Comparison of ENCODE assay signal across 10 cellular contexts in genomic region chr19:3576696-3577443, GRCh38. TPM values are rescaled to one million over a fixed set of nuclear protein-coding genes. Genes with fewer than 3 reads are reported as not detected.
DNase-seq lines count a peak whose midpoint lies in the region; ATAC-seq, FAIRE-seq and TF ChIP-seq lines count a peak whose summit lies in the region.
"Had no signal": no experiment of that assay in that cellular context is flagged by ENCODE, and none has a peak within 500 bp of the region (broad histone marks: within the 10 kb centered on the region; RNA-seq: fewer than 3 reads in every experiment).

No MANE protein-coding gene starts in this region.

- peak; percentile 20 for ATAC-seq in K562
- peak; percentile 21 for ATAC-seq in left ventricle myocardium superior
- no peak for ATAC-seq in left lobe of liver
- no peak for ATAC-seq in HG02798 (IDR thresholded peaks at IDR 0.05; ENCODE audit: poor library complexity, unreplicated experiment)

- H3K9ac ChIP-seq in K562 (ENCODE audit: insufficient read depth in 1 of 2, low read depth in 2 of 2, low read length in 2 of 2), result peak overlapping the region in 1 of 2 experiments; percentile 66; a peak in 2 of 4 replicates

- H3K27me3 ChIP-seq in K562 (ENCODE audit: control insufficient read depth in 2 of 2, insufficient read depth in 2 of 2, low read length in 2 of 2), result no peaks in the 10 kb centered on the region
- H3K27me3 ChIP-seq: MG63 had no signal

- no peak for TF ChIP-seq CTCF in CD14-positive monocyte (IDR thresholded peaks at IDR 0.05)
- no peak for TF ChIP-seq CTCF in K562 (IDR thresholded peaks at IDR 0.05 in 2 of 3, conservative IDR thresholded peaks at IDR 0.05 in 1 of 3; ENCODE audit: insufficient read depth in 2 of 3, low read depth in 1 of 3, low read length in 3 of 3)

- no peak for TF ChIP-seq EP300 in K562 (IDR thresholded peaks at IDR 0.05; ENCODE audit: low read length)

- H4K20me1 ChIP-seq in K562 (replicated peaks; ENCODE audit: control insufficient read depth, insufficient read depth, low read length), result peaks cover 3% of the 10 kb centered on the region; the same call in 1 of the 2 replicates

- peaks cover 5% of the 10 kb centered on the region for H3K9me1 ChIP-seq in K562 (ENCODE audit: control insufficient read depth, insufficient read depth, low read length)

- peak overlapping the region; percentile 79 to 84 for H3K4me3 Mint-ChIP-seq in CD14-positive monocyte
- H3K4me3 Mint-ChIP-seq: CD4-positive, alpha-beta memory T cell had no signal

- CTCF ChIA-PET in K562 (lab: Yijun Ruan, JAX; ENCODE audit: low intra/inter-chr PET ratio), result no interaction called here

- 63% methylated on average over 15 of the region's 78 CpGs for WGBS in K562 (ENCODE audit: insufficient coverage, low coverage, missing lambda C conversion rate)

- DNase-seq in CD14-positive monocyte (ENCODE audit: low spot score), result no peak
- peak; percentile 67 to 91 (median 87) for DNase-seq in K562 (ENCODE audit: extremely low read depth in 1 of 4, low spot score in 3 of 4)
- peak; percentile 82 for DNase-seq in left ventricle myocardium superior
- DNase-seq in posterior cingulate gyrus, result peak; percentile 45 to 97 (median 67)
- no peak for DNase-seq in MV-4-11 (lab: John Stamatoyannopoulos, UW)
- DNase-seq in left lobe of liver (ENCODE audit: low spot score), result no peak
- DNase-seq in H4 (ENCODE audit: low spot score), result no peak
- DNase-seq: CD4-positive, alpha-beta memory T cell; MG63 had no signal

- TF ChIP-seq POLR2A in K562 (conservative IDR thresholded peaks at IDR 0.05), result no peak; the same call in 1 of the 2 replicates

- H3K4me3 ChIP-seq in K562, result peak overlapping the region; percentile 11; the same call in 1 of the 2 replicates
- H3K4me3 ChIP-seq: MG63 had no signal

- POLR2A ChIA-PET in K562 (lab: Yijun Ruan, JAX), result interaction anchor here (0.6 to 1.5 kb wide), 8 partner anchors 9 to 133 kb away, joined by 3 to 7 read pairs (median 4); no protein-coding TSS in a partner anchor

- no peak for FAIRE-seq in K562 (lab: Jason Lieb, UNC)

- H2AFZ ChIP-seq in K562 (ENCODE audit: low read depth, low read length), result no peak overlapping the region

- intact Hi-C loops in CD14-positive monocyte (cut with micrococcal nuclease) (no loop called here), K562 (cut with micrococcal nuclease) (loop anchor here (1.0 kb wide), 1 partner anchor 32 kb away; no protein-coding TSS in a partner anchor), left ventricle myocardium superior (cut with micrococcal nuclease) (no loop called here), posterior cingulate gyrus (cut with DNase I) (no loop called here)

- peaks cover 38 to 81% of the 10 kb centered on the region in 2 experiments for H3K4me1 ChIP-seq in K562 (replicated peaks in 1 of 2; ENCODE audit: control insufficient read depth in 2 of 2, insufficient read depth in 2 of 2, low read length in 2 of 2)

- H3K27ac Mint-ChIP-seq in CD14-positive monocyte, result peak overlapping the region in 2 of 7 donors; percentile 46 to 48
- H3K27ac Mint-ChIP-seq: CD4-positive, alpha-beta memory T cell had no signal

- peaks cover 38% of the 10 kb centered on the region for H3K36me3 ChIP-seq in K562 (ENCODE audit: control insufficient read depth, insufficient read depth, low read length)
- H3K36me3 ChIP-seq: MG63 had no signal

- in situ Hi-C loops in K562 (cut with MboI), result no loop called here

- peaks cover 0 to 2% (median 0%) of the 10 kb centered on the region in 3 donors for H3K27me3 Mint-ChIP-seq in CD14-positive monocyte (ENCODE audit: low read depth in 3 of 3)
- H3K27me3 Mint-ChIP-seq: CD4-positive, alpha-beta memory T cell had no signal

- peaks cover 8 to 32% of the 10 kb centered on the region in 2 donors for H3K36me3 Mint-ChIP-seq in CD14-positive monocyte

- H3K9me3 Mint-ChIP-seq in CD14-positive monocyte, result peaks cover 0 to 4% (median 2%) of the 10 kb centered on the region in 7 donors
- H3K9me3 Mint-ChIP-seq: CD4-positive, alpha-beta memory T cell had no signal

- H3K9me3 ChIP-seq in K562 (replicated peaks; ENCODE audit: control insufficient read depth, insufficient read depth, low read depth, low read length), result no peaks in the 10 kb centered on the region
- H3K9me3 ChIP-seq: MG63 had no signal

- H3K4me2 ChIP-seq in K562 (ENCODE audit: insufficient read depth, low read length), result peak overlapping the region; percentile 43

- BruUV-seq in K562 (replicated peaks; lab: Mats Ljungman, UMichigan), result no TSS peak

- peaks cover 20% of the 10 kb centered on the region for H3K79me2 ChIP-seq in K562 (ENCODE audit: control insufficient read depth, insufficient read depth, low read length)

- 0 out of 3 replicates have a peak overlapping the region, but pooled peaks have one; percentile 12 for H3K27ac ChIP-seq in K562 (ENCODE audit: extremely low read depth, low read depth, low read length)

- TF ChIP-seq RAD21 in K562 (CRISPR knock-in tag; conservative IDR thresholded peaks at IDR 0.05 in 1 of 2, IDR thresholded peaks at IDR 0.05 in 1 of 2), result no peak

- peaks cover 37% of the 10 kb centered on the region for H3K4me1 Mint-ChIP-seq in CD14-positive monocyte

RNA-seq across cellular contexts. Expression of gene HMG20B, which starts 4.1 kb away (rescaled TPM):
- polyA plus RNA-seq in CD14-positive monocyte (10 to 100 TPM; 52.4 to 58.8 TPM), K562 (2011; rRNA removed) (47.6 and 54.4 TPM in 2 replicates), K562 (2014; fragmentation: Illumina TruSeq; extraction: Trizol) (25.6 and 53.2 TPM in 2 replicates), K562 (2014; fragmentation: Nextera tagmentation; extraction: Ambion mirVana) (under 1 TPM; 0.35 to 0.78 TPM), K562 (2014; rRNA removed) (159 and 172 TPM in 2 replicates)
- 47.2 and 115 TPM in 2 replicates for total RNA-seq in K562 (2011; cell fraction: chromatin; rRNA removed; ENCODE audit: low replicate concordance)
- total RNA-seq in K562 (2011; cell fraction: nucleolus; rRNA removed), result 85.8 and 97.1 TPM in 2 replicates
- total RNA-seq in K562 (2011; cell fraction: nucleoplasm; rRNA removed), result 68.6 and 70.5 TPM in 2 replicates
- total RNA-seq in K562 (2014; rRNA removed) (137 and 148 TPM in 2 replicates), K562 (2014; rRNA removed; fragmentation: Illumina TruSeq; extraction: Trizol) (18.2 and 18.5 TPM in 2 replicates), K562 (2015; rRNA removed; fragmentation: Illumina TruSeq; extraction: Trizol) (37.6 and 38.6 TPM in 2 replicates), K562 (2021) (122 and 125 TPM in 2 replicates), left ventricle myocardium superior (36.9 TPM), left lobe of liver (44.2 TPM)
- polyA plus RNA-seq in K562 (2011; cell fraction: cytosol; rRNA removed), result 49.5 and 107 TPM in 2 replicates
- polyA plus RNA-seq in K562 (2011; cell fraction: nucleus; rRNA removed), result 169 and 253 TPM in 2 replicates
- polyA plus RNA-seq in K562 (2012), result 75.9 and 122 TPM in 2 replicates
- 8.0 and 11.1 TPM in 2 replicates for polyA minus RNA-seq in K562 (2011; rRNA and poly(A)+ RNA removed)
- 24.4 and 30.8 TPM in 2 replicates for polyA minus RNA-seq in K562 (2011; cell fraction: cytosol; rRNA and poly(A)+ RNA removed)
- polyA minus RNA-seq in K562 (2011; cell fraction: nucleus; rRNA and poly(A)+ RNA removed), result 24.4 and 30.4 TPM in 2 replicates
- 72.2 and 90.8 TPM in 2 replicates for total RNA-seq in H4 (2014; rRNA removed; shearing (Covaris generic))

RNA-seq across cellular contexts. Expression of gene GIPC3, which starts 8.4 kb away (rescaled TPM):
- polyA plus RNA-seq in CD14-positive monocyte, result under 1 TPM in 1 of 2 donors, not detected in 1; 0.03 TPM
- total RNA-seq in K562 (2011; cell fraction: chromatin; rRNA removed; ENCODE audit: low replicate concordance), result 2.6 and 7.5 TPM in 2 replicates
- 3.8 and 5.5 TPM in 2 replicates for total RNA-seq in K562 (2011; cell fraction: nucleolus; rRNA removed)
- 3.2 and 4.0 TPM in 2 replicates for total RNA-seq in K562 (2011; cell fraction: nucleoplasm; rRNA removed)
- total RNA-seq in K562 (2014; rRNA removed), result 0.54 and 1.2 TPM in 2 replicates
- total RNA-seq in K562 (2014; rRNA removed; fragmentation: Illumina TruSeq; extraction: Trizol), result 0.83 and 0.91 TPM in 2 replicates
- 0.98 and 1.0 TPM in 2 replicates for total RNA-seq in K562 (2015; rRNA removed; fragmentation: Illumina TruSeq; extraction: Trizol)
- total RNA-seq in K562 (2021), result 3.3 and 3.9 TPM in 2 replicates
- polyA plus RNA-seq in K562 (2011; rRNA removed), result 2.5 and 3.1 TPM in 2 replicates
- polyA plus RNA-seq in K562 (2011; cell fraction: cytosol; rRNA removed), result 3.0 and 4.9 TPM in 2 replicates
- polyA plus RNA-seq in K562 (2011; cell fraction: nucleus; rRNA removed), result 5.3 and 8.9 TPM in 2 replicates
- polyA plus RNA-seq in K562 (2012), result 3.6 and 14.1 TPM in 2 replicates
- polyA plus RNA-seq in K562 (2014; fragmentation: Illumina TruSeq; extraction: Trizol), result 3.0 and 3.6 TPM in 2 replicates
- polyA plus RNA-seq in K562 (2014; fragmentation: Nextera tagmentation; extraction: Ambion mirVana), result under 1 TPM in 1 of 2 experiments, not detected in 1; 0.03 TPM
- polyA plus RNA-seq in K562 (2014; rRNA removed), result 1.9 and 2.3 TPM in 2 replicates
- polyA minus RNA-seq in K562 (2011; rRNA and poly(A)+ RNA removed), result 2.0 and 3.2 TPM in 2 replicates
- polyA minus RNA-seq in K562 (2011; cell fraction: cytosol; rRNA and poly(A)+ RNA removed), result 5.9 and 6.7 TPM in 2 replicates
- polyA minus RNA-seq in K562 (2011; cell fraction: nucleus; rRNA and poly(A)+ RNA removed), result 1.6 and 2.1 TPM in 2 replicates
- 1.9 TPM for total RNA-seq in left ventricle myocardium superior
- 0.75 TPM for total RNA-seq in left lobe of liver
- not detected in 2 replicates for total RNA-seq in H4 (2014; rRNA removed; shearing (Covaris generic))

RNA-seq across cellular contexts. Expression of gene MFSD12, which starts 19.5 kb away (rescaled TPM):
- polyA plus RNA-seq in CD14-positive monocyte (10 to 100 TPM; 47.9 to 55.5 TPM), K562 (2011; rRNA removed) (31.8 and 53.9 TPM in 2 replicates), K562 (2014; fragmentation: Illumina TruSeq; extraction: Trizol) (28.2 and 63.0 TPM in 2 replicates), K562 (2014; fragmentation: Nextera tagmentation; extraction: Ambion mirVana) (1 to 10 TPM in 1 of 2 experiments, under 1 TPM in 1; 0.69 to 1.7 TPM), K562 (2014; rRNA removed) (79.9 and 80.7 TPM in 2 replicates)
- 80.9 and 267 TPM in 2 replicates for total RNA-seq in K562 (2011; cell fraction: chromatin; rRNA removed; ENCODE audit: low replicate concordance)
- 253 and 311 TPM in 2 replicates for total RNA-seq in K562 (2011; cell fraction: nucleolus; rRNA removed)
- 151 and 160 TPM in 2 replicates for total RNA-seq in K562 (2011; cell fraction: nucleoplasm; rRNA removed)
- total RNA-seq in K562 (2014; rRNA removed) (99.9 and 103 TPM in 2 replicates), K562 (2014; rRNA removed; fragmentation: Illumina TruSeq; extraction: Trizol) (18.8 and 21.5 TPM in 2 replicates), K562 (2015; rRNA removed; fragmentation: Illumina TruSeq; extraction: Trizol) (34.8 and 40.7 TPM in 2 replicates), K562 (2021) (110 and 112 TPM in 2 replicates), left ventricle myocardium superior (21.8 TPM), left lobe of liver (33.9 TPM)
- polyA plus RNA-seq in K562 (2011; cell fraction: cytosol; rRNA removed), result 48.2 and 140 TPM in 2 replicates
- polyA plus RNA-seq in K562 (2011; cell fraction: nucleus; rRNA removed), result 127 and 224 TPM in 2 replicates
- 63.5 and 81.8 TPM in 2 replicates for polyA plus RNA-seq in K562 (2012)
- 19.6 and 27.4 TPM in 2 replicates for polyA minus RNA-seq in K562 (2011; rRNA and poly(A)+ RNA removed)
- 64.0 and 66.5 TPM in 2 replicates for polyA minus RNA-seq in K562 (2011; cell fraction: cytosol; rRNA and poly(A)+ RNA removed)
- polyA minus RNA-seq in K562 (2011; cell fraction: nucleus; rRNA and poly(A)+ RNA removed), result 38.5 and 38.8 TPM in 2 replicates
- 32.1 and 55.1 TPM in 2 replicates for total RNA-seq in H4 (2014; rRNA removed; shearing (Covaris generic))

RNA-seq across cellular contexts. Expression of gene TBXA2R, which starts 29.8 kb away (rescaled TPM):
- polyA plus RNA-seq in CD14-positive monocyte (under 1 TPM in 1 of 2 donors, not detected in 1; 0.05 TPM), K562 (2011; rRNA removed) (2.9 and 4.4 TPM in 2 replicates), K562 (2014; fragmentation: Illumina TruSeq; extraction: Trizol) (4.3 and 6.7 TPM in 2 replicates), K562 (2014; fragmentation: Nextera tagmentation; extraction: Ambion mirVana) (1 to 10 TPM; 1.5 to 2.6 TPM), K562 (2014; rRNA removed) (5.7 and 6.1 TPM in 2 replicates)
- 10.2 and 37.7 TPM in 2 replicates for total RNA-seq in K562 (2011; cell fraction: chromatin; rRNA removed; ENCODE audit: low replicate concordance)
- 58.8 and 84.5 TPM in 2 replicates for total RNA-seq in K562 (2011; cell fraction: nucleolus; rRNA removed)
- 27.7 and 36.4 TPM in 2 replicates for total RNA-seq in K562 (2011; cell fraction: nucleoplasm; rRNA removed)
- total RNA-seq in K562 (2014; rRNA removed) (2.5 and 5.2 TPM in 2 replicates), K562 (2014; rRNA removed; fragmentation: Illumina TruSeq; extraction: Trizol) (2.3 and 2.8 TPM in 2 replicates), K562 (2015; rRNA removed; fragmentation: Illumina TruSeq; extraction: Trizol) (2.5 and 3.1 TPM in 2 replicates), K562 (2021) (21.0 and 24.0 TPM in 2 replicates), left ventricle myocardium superior (2.0 TPM), left lobe of liver (4.4 TPM)
- polyA plus RNA-seq in K562 (2011; cell fraction: cytosol; rRNA removed), result 4.0 and 21.7 TPM in 2 replicates
- 3.7 and 12.5 TPM in 2 replicates for polyA plus RNA-seq in K562 (2011; cell fraction: nucleus; rRNA removed)
- polyA plus RNA-seq in K562 (2012), result 11.5 and 11.6 TPM in 2 replicates
- polyA minus RNA-seq in K562 (2011; rRNA and poly(A)+ RNA removed), result 0.90 and 1.6 TPM in 2 replicates
- 17.4 and 19.6 TPM in 2 replicates for polyA minus RNA-seq in K562 (2011; cell fraction: cytosol; rRNA and poly(A)+ RNA removed)
- 3.1 and 6.1 TPM in 2 replicates for polyA minus RNA-seq in K562 (2011; cell fraction: nucleus; rRNA and poly(A)+ RNA removed)
- total RNA-seq in H4 (2014; rRNA removed; shearing (Covaris generic)), result 1.6 TPM in 1 of 2 replicates, not detected in the other

RNA-seq across cellular contexts. Expression of gene TEKTIP1, which starts 37.9 kb away (rescaled TPM):
- polyA plus RNA-seq in CD14-positive monocyte (not detected), K562 (2011; rRNA removed) (not detected in 2 replicates), K562 (2014; fragmentation: Illumina TruSeq; extraction: Trizol) (not detected in 2 replicates), K562 (2014; fragmentation: Nextera tagmentation; extraction: Ambion mirVana) (not detected), K562 (2014; rRNA removed) (not detected in 2 replicates)
- not detected in 2 replicates for total RNA-seq in K562 (2011; cell fraction: chromatin; rRNA removed; ENCODE audit: low replicate concordance)
- not detected in 2 replicates for total RNA-seq in K562 (2011; cell fraction: nucleolus; rRNA removed)
- total RNA-seq in K562 (2011; cell fraction: nucleoplasm; rRNA removed), result not detected in 2 replicates
- total RNA-seq in K562 (2014; rRNA removed) (not detected in 2 replicates), K562 (2014; rRNA removed; fragmentation: Illumina TruSeq; extraction: Trizol) (not detected in 2 replicates), K562 (2015; rRNA removed; fragmentation: Illumina TruSeq; extraction: Trizol) (0.26 TPM in 1 of 2 replicates, not detected in the other), K562 (2021) (0.29 and 0.66 TPM in 2 replicates), left ventricle myocardium superior (0.40 TPM), left lobe of liver (1.9 TPM)
- not detected in 2 replicates for polyA plus RNA-seq in K562 (2011; cell fraction: cytosol; rRNA removed)
- 0.53 TPM in 1 of 2 replicates, not detected in the other for polyA plus RNA-seq in K562 (2011; cell fraction: nucleus; rRNA removed)
- 0.44 and 0.68 TPM in 2 replicates for polyA plus RNA-seq in K562 (2012)
- not detected in 2 replicates for polyA minus RNA-seq in K562 (2011; rRNA and poly(A)+ RNA removed)
- not detected in 2 replicates for polyA minus RNA-seq in K562 (2011; cell fraction: cytosol; rRNA and poly(A)+ RNA removed)
- polyA minus RNA-seq in K562 (2011; cell fraction: nucleus; rRNA and poly(A)+ RNA removed), result not detected in 2 replicates
- total RNA-seq in H4 (2014; rRNA removed; shearing (Covaris generic)), result not detected in 2 replicates

Comparison
In these comparisons a context has a peak if more than half of its experiments do, and no peak if none do; other contexts are left out.
1. DNase-seq: peak in K562 (4 of 4), left ventricle myocardium superior (single experiment) and posterior cingulate gyrus (10 of 10); none in CD14-positive monocyte (single experiment), MV-4-11 (single experiment), left lobe of liver (single experiment) and H4 (single experiment).
2. ATAC-seq: peak in K562 (single experiment) and left ventricle myocardium superior (single experiment); none in left lobe of liver (single experiment) and HG02798 (single experiment).